ENCODE assay signal across 8 cellular contexts in the genomic region with DNA sequence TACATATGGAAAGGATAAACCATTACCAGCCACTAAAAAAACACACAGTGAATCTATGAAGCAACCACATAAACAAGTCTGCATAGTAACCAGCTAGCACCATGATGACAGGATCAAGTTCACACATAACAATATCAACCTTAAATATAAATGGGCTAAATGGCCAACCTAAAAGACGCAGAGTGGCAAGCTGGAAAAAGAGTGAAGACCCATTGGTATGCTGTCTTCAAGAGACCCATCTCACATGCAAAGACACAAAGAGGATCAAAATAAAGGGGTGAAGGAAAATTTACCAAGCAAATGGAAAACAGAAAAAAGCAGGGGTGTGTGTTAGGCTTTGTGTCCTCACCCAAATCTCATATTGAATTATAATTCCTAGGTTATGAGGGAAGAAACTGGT.
"Had no signal": no experiment of that assay in that cellular context is flagged by ENCODE, and none has a peak within 500 bp of the region (broad histone marks: within the 10 kb centered on the region; RNA-seq: fewer than 3 reads in every experiment).

No MANE protein-coding gene starts in this region.

- H3K27ac ChIP-seq: GM23248 had no signal

- H3K4me3 ChIP-seq: GM23248, GM23338, HAP-1 had no signal

- DNase-seq: GM23248, GOT3, H7, H9, HCEC 1CT, HFFc6 had no signal

- H3K9ac ChIP-seq: GM23248 had no signal

- H3K36me3 ChIP-seq: HAP-1 had no signal

- H3K4me1 ChIP-seq: HAP-1 had no signal

- H3K4me2 ChIP-seq: GM23338 had no signal

- H3K9me3 ChIP-seq: HAP-1 had no signal

- H2AFZ ChIP-seq: GM23248, GM23338 had no signal
